ENCODE assay signal across 18 cellular contexts in genomic region chr17:1956134-1956533, GRCh38.
A peak's percentile ranks its signal among the peaks of the same experiment; 100 is the strongest.
DNase-seq lines count a peak whose midpoint lies in the region; ATAC-seq and TF ChIP-seq lines count a peak whose summit lies in the region.
"Had no signal": no experiment of that assay in that cellular context is flagged by ENCODE, and none has a peak within 500 bp of the region (broad histone marks: within the 10 kb centered on the region; RNA-seq: fewer than 3 reads in every experiment).

No MANE protein-coding gene starts in this region.

- DNase-seq in NCI-H146 treated with DMSO at 0.1 percent for 48 hours (lab: John Stamatoyannopoulos, UW; ENCODE audit: unreplicated experiment) = peak; percentile 39
- DNase-seq in NCI-H748 treated with DMSO at 0.1 percent for 48 hours (lab: John Stamatoyannopoulos, UW) = peak; percentile 10
- DNase-seq in progenitor cell of endocrine pancreas (ENCODE audit: low spot score, unreplicated experiment) = no peak
- no peak for DNase-seq in NCI-H128 (lab: John Stamatoyannopoulos, UW; ENCODE audit: unreplicated experiment)
- DNase-seq: Caco-2; CD4-positive, alpha-beta memory T cell; DMS 273 treated with DMSO at 0.1 percent for 48 hours; MG63; NCI-H1436 treated with DMSO at 0.1 percent for 48 hours; NCI-H2029 treated with DMSO at 0.1 percent for 48 hours; NCI-H524 treated with DMSO at 0.1 percent for 48 hours; OCI-M1; T-helper 1 cell had no signal

- TF ChIP-seq CTCF in HEK293 (tag by site-specific recombination; IDR thresholded peaks at IDR 0.05) (no peak), progenitor cell of endocrine pancreas (IDR thresholded peaks at IDR 0.05; ENCODE audit: unreplicated experiment) (no peak)

- no peaks in the 10 kb centered on the region for H3K36me3 ChIP-seq in HEK293 (ENCODE audit: control insufficient read depth in 2 of 2, insufficient read depth in 1 of 2, low read length in 2 of 2)
- H3K36me3 ChIP-seq: MG63, SJSA1 had no signal

- H3K9me3 ChIP-seq in HEK293 (ENCODE audit: control insufficient read depth, insufficient read depth, low read depth, low read length) = no peaks in the 10 kb centered on the region
- H3K9me3 ChIP-seq: Caco-2, MG63, SJSA1 had no signal

- peaks cover 23% of the 10 kb centered on the region for H3K4me1 Mint-ChIP-seq in progenitor cell of endocrine pancreas (ENCODE audit: low read depth)
- H3K4me1 Mint-ChIP-seq: CD4-positive, alpha-beta memory T cell had no signal

- peaks cover 9% of the 10 kb centered on the region; the same call in 1 of the 2 replicates for H3K4me1 ChIP-seq in HEK293 (ENCODE audit: control insufficient read depth, insufficient read depth, low read length)
- H3K4me1 ChIP-seq: Caco-2, SJSA1 had no signal

- no peak overlapping the region for H3K27ac ChIP-seq in HEK293 (ENCODE audit: extremely low read depth, low read depth, low read length)
- H3K27ac ChIP-seq: SJSA1 had no signal

- no peak overlapping the region for H3K4me3 Mint-ChIP-seq in progenitor cell of endocrine pancreas (ENCODE audit: low read depth)
- H3K4me3 Mint-ChIP-seq: CD4-positive, alpha-beta memory T cell had no signal

- peak overlapping the region; percentile 44 for H3K27ac Mint-ChIP-seq in progenitor cell of endocrine pancreas
- H3K27ac Mint-ChIP-seq: CD4-positive, alpha-beta memory T cell had no signal

- no peak overlapping the region for H3K4me3 ChIP-seq in HEK293 (ENCODE audit: low read depth, low read length)
- H3K4me3 ChIP-seq: K562, MG63, SJSA1 had no signal

- ATAC-seq in GM18870 (IDR thresholded peaks at IDR 0.05; ENCODE audit: unreplicated experiment) (no peak), GM21786 (IDR thresholded peaks at IDR 0.05; ENCODE audit: unreplicated experiment) (no peak)
- ATAC-seq: K562 had no signal

- H3K9me3 Mint-ChIP-seq in progenitor cell of endocrine pancreas (ENCODE audit: low read depth) = no peaks in the 10 kb centered on the region
- H3K9me3 Mint-ChIP-seq: CD4-positive, alpha-beta memory T cell had no signal

- CTCF ChIA-PET in HEK293 (lab: Yijun Ruan, JAX) = no interaction called here

- POLR2A ChIA-PET in HEK293 (lab: Yijun Ruan, JAX) = interaction anchor here (0.6 to 0.7 kb wide), 2 partner anchors 23 to 28 kb away, joined by 3 read pairs; no protein-coding TSS in a partner anchor

- peaks cover 1% of the 10 kb centered on the region for H3K36me3 Mint-ChIP-seq in progenitor cell of endocrine pancreas (ENCODE audit: insufficient read depth)
- H3K36me3 Mint-ChIP-seq: CD4-positive, alpha-beta memory T cell had no signal

- no peaks in the 10 kb centered on the region for H3K27me3 Mint-ChIP-seq in progenitor cell of endocrine pancreas
- H3K27me3 Mint-ChIP-seq: CD4-positive, alpha-beta memory T cell had no signal

TF ChIP-seq in HEK293, 187 proteins besides CTCF, POLR2A, EP300 and RAD21:
- peak; percentile 86 for TF ChIP-seq GLIS1 (tag by site-specific recombination; IDR thresholded peaks at IDR 0.05)
- TF ChIP-seq SCRT2 (tag by site-specific recombination; IDR thresholded peaks at IDR 0.05) = no peak
- TF ChIP-seq OSR2 (tag by site-specific recombination; IDR thresholded peaks at IDR 0.05) = peak; percentile 71; the same call in 1 of the 2 replicates
- peak; percentile 65; the same call in 1 of the 2 replicates for TF ChIP-seq ZFP69B (tag by site-specific recombination; IDR thresholded peaks at IDR 0.05)
- TF ChIP-seq ZNF311 (tag by site-specific recombination; IDR thresholded peaks at IDR 0.05; ENCODE audit: borderline replicate concordance) = no peak
- peak; percentile 33; the same call in 1 of the 2 replicates for TF ChIP-seq EGR2 (tag by site-specific recombination; IDR thresholded peaks at IDR 0.05; ENCODE audit: low read depth)
- peak; percentile 30; the same call in 1 of the 2 replicates for TF ChIP-seq ZFHX2 (tag by site-specific recombination; conservative IDR thresholded peaks at IDR 0.05)
- TF ChIP-seq PATZ1 (tag by site-specific recombination; IDR thresholded peaks at IDR 0.05) = peak; percentile 47; the same call in 1 of the 2 replicates
- TF ChIP-seq ZNF18 (tag by site-specific recombination; IDR thresholded peaks at IDR 0.05) = peak; percentile 61; the same call in 1 of the 2 replicates
- TF ChIP-seq GLIS2 (tag by site-specific recombination; IDR thresholded peaks at IDR 0.05) = peak; percentile 55
- no peak for TF ChIP-seq ZNF660 (tag by site-specific recombination; IDR thresholded peaks at IDR 0.05)
- TF ChIP-seq ZIC2 (tag by site-specific recombination; IDR thresholded peaks at IDR 0.05) = peak; percentile 99

Comparison
In these comparisons a context has a peak if more than half of its experiments do, and no peak if none do; other contexts are left out.
1. DNase-seq: peak in NCI-H146 treated with DMSO at 0.1 percent for 48 hours (single experiment) and NCI-H748 treated with DMSO at 0.1 percent for 48 hours (single experiment); none in progenitor cell of endocrine pancreas (single experiment) and NCI-H128 (single experiment).